1 cellular context compared by ENCODE assay signal in genomic region chr6:28022707-28023106, GRCh38. TPM values are rescaled to one million over a fixed set of nuclear protein-coding genes. Genes with fewer than 3 reads are reported as not detected.
DNase-seq lines count a peak whose midpoint lies in the region; ATAC-seq, FAIRE-seq and TF ChIP-seq lines count a peak whose summit lies in the region.
"Not testable (repeated sequence)": the region's sequence is repeated elsewhere in the genome, so short reads cannot be mapped to it uniquely, and the experiment has no call there.

No MANE protein-coding gene starts in this region.

- not testable (repeated sequence) for H3K4me2 ChIP-seq in K562 (ENCODE audit: insufficient read depth, low read length)

- not testable (repeated sequence) for H3K79me2 ChIP-seq in K562 (ENCODE audit: control insufficient read depth, insufficient read depth, low read length)

- DNase-seq in K562 (ENCODE audit: extremely low read depth in 1 of 4, low spot score in 3 of 4): not testable (repeated sequence)

- not testable (repeated sequence) for ATAC-seq in K562

- TF ChIP-seq RAD21 in K562 (CRISPR knock-in tag; conservative IDR thresholded peaks at IDR 0.05 in 1 of 2, IDR thresholded peaks at IDR 0.05 in 1 of 2): not testable (repeated sequence)

- not testable (repeated sequence) for H3K27me3 ChIP-seq in K562 (ENCODE audit: control insufficient read depth in 2 of 2, insufficient read depth in 2 of 2, low read length in 2 of 2)

- not testable (repeated sequence) for H3K9me1 ChIP-seq in K562 (ENCODE audit: control insufficient read depth, insufficient read depth, low read length)

- not testable (repeated sequence) for BruUV-seq in K562 (replicated peaks; lab: Mats Ljungman, UMichigan)

- H3K27ac ChIP-seq in K562 (ENCODE audit: extremely low read depth, low read depth, low read length): not testable (repeated sequence)

- not testable (repeated sequence) for H3K9me3 ChIP-seq in K562 (replicated peaks; ENCODE audit: control insufficient read depth, insufficient read depth, low read depth, low read length)

- not testable (repeated sequence) for H3K4me3 ChIP-seq in K562

- CTCF ChIA-PET in K562 (lab: Yijun Ruan, JAX; ENCODE audit: low intra/inter-chr PET ratio): not testable (repeated sequence)

- not testable (repeated sequence) for TF ChIP-seq EP300 in K562 (IDR thresholded peaks at IDR 0.05; ENCODE audit: low read length)

- not testable (repeated sequence) for H2AFZ ChIP-seq in K562 (ENCODE audit: low read depth, low read length)

- WGBS in K562 (ENCODE audit: insufficient coverage, low coverage, missing lambda C conversion rate): 0% methylated on average over 1 of the region's 1 CpG

- not testable (repeated sequence) for H3K36me3 ChIP-seq in K562 (ENCODE audit: control insufficient read depth, insufficient read depth, low read length)

- TF ChIP-seq POLR2A in K562 (conservative IDR thresholded peaks at IDR 0.05): not testable (repeated sequence)

- FAIRE-seq in K562 (lab: Jason Lieb, UNC): not testable (repeated sequence)

- intact Hi-C loops in K562 (cut with micrococcal nuclease): not testable (repeated sequence)

- POLR2A ChIA-PET in K562 (lab: Yijun Ruan, JAX): not testable (repeated sequence)

- not testable (repeated sequence) for TF ChIP-seq CTCF in K562 (IDR thresholded peaks at IDR 0.05 in 2 of 3, conservative IDR thresholded peaks at IDR 0.05 in 1 of 3; ENCODE audit: insufficient read depth in 2 of 3, low read depth in 1 of 3, low read length in 3 of 3)

- H3K9ac ChIP-seq in K562 (ENCODE audit: insufficient read depth in 1 of 2, low read depth in 2 of 2, low read length in 2 of 2): not testable (repeated sequence)

- not testable (repeated sequence) for H4K20me1 ChIP-seq in K562 (replicated peaks; ENCODE audit: control insufficient read depth, insufficient read depth, low read length)

- in situ Hi-C loops in K562 (cut with MboI): not testable (repeated sequence)

- not testable (repeated sequence) for H3K4me1 ChIP-seq in K562 (replicated peaks in 1 of 2; ENCODE audit: control insufficient read depth in 2 of 2, insufficient read depth in 2 of 2, low read length in 2 of 2)

TF ChIP-seq in K562, 482 proteins besides CTCF, POLR2A, EP300 and RAD21:
- TF ChIP-seq ZNF507 (tag; conservative IDR thresholded peaks at IDR 0.05): peak; percentile 96
TF ChIP-seq in K562: peak in this region for 1; not testable (repeated sequence) for 481.

RNA-seq across cellular contexts. Expression of gene ZNF165, which starts 57.7 kb away (rescaled TPM):
- total RNA-seq in K562 (2011; cell fraction: chromatin; rRNA removed; ENCODE audit: low replicate concordance): 1.3 and 1.5 TPM in 2 replicates
- 1.2 and 1.5 TPM in 2 replicates for total RNA-seq in K562 (2011; cell fraction: nucleolus; rRNA removed)
- 1.8 and 2.4 TPM in 2 replicates for total RNA-seq in K562 (2011; cell fraction: nucleoplasm; rRNA removed)
- total RNA-seq in K562 (2014; rRNA removed): 1.2 and 1.5 TPM in 2 replicates
- 1.7 and 2.1 TPM in 2 replicates for total RNA-seq in K562 (2014; rRNA removed; fragmentation: Illumina TruSeq; extraction: Trizol)
- 2.1 and 2.3 TPM in 2 replicates for total RNA-seq in K562 (2015; rRNA removed; fragmentation: Illumina TruSeq; extraction: Trizol)
- total RNA-seq in K562 (2021): 1.1 and 1.2 TPM in 2 replicates
- 1.0 and 1.2 TPM in 2 replicates for polyA plus RNA-seq in K562 (2011; rRNA removed)
- polyA plus RNA-seq in K562 (2011; cell fraction: cytosol; rRNA removed): 0.36 and 0.41 TPM in 2 replicates
- 1.1 and 1.9 TPM in 2 replicates for polyA plus RNA-seq in K562 (2011; cell fraction: nucleus; rRNA removed)
- 0.99 and 1.8 TPM in 2 replicates for polyA plus RNA-seq in K562 (2012)
- polyA plus RNA-seq in K562 (2014; fragmentation: Illumina TruSeq; extraction: Trizol): 1.0 and 1.3 TPM in 2 replicates
- polyA plus RNA-seq in K562 (2014; fragmentation: Nextera tagmentation; extraction: Ambion mirVana): 1 to 10 TPM; 2.5 to 3.6 TPM
- 0.82 and 1.2 TPM in 2 replicates for polyA plus RNA-seq in K562 (2014; rRNA removed)
- 1.3 and 2.2 TPM in 2 replicates for polyA minus RNA-seq in K562 (2011; rRNA and poly(A)+ RNA removed)
- polyA minus RNA-seq in K562 (2011; cell fraction: cytosol; rRNA and poly(A)+ RNA removed): not detected in 2 replicates
- 1.2 and 3.4 TPM in 2 replicates for polyA minus RNA-seq in K562 (2011; cell fraction: nucleus; rRNA and poly(A)+ RNA removed)
